In the genomic region with DNA sequence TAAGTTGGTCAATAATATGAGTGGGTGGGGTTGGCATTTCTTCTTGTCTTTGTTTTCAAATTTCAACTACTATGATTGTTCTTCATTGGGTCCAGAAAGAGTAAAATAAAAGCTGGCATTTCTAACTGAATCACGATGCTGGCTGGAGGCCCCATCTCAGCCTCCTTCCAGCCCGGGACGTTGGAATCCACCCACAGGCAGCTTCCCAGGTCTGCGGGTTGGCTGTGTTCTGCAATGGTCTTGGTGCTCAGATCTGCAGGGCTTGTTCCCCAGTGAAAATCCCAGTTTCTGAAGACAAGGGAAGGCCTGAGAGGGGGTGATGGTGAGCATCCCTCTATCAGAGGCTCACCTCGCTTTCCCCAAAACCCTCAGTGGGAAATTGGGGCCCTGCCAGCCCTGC, we compare ENCODE assay signal across 18 cellular contexts. TPM values are rescaled to one million over a fixed set of nuclear protein-coding genes. Genes with fewer than 3 reads are reported as not detected.
DNase-seq lines count a peak whose midpoint lies in the region; ATAC-seq and TF ChIP-seq lines count a peak whose summit lies in the region.
"Had no signal": no experiment of that assay in that cellular context is flagged by ENCODE, and none has a peak within 500 bp of the region (broad histone marks: within the 10 kb centered on the region; RNA-seq: fewer than 3 reads in every experiment).

No MANE protein-coding gene starts in this region.

- peaks cover 21% of the 10 kb centered on the region in 2 donors for H3K36me3 ChIP-seq in ascending aorta
- H3K36me3 ChIP-seq: HAP-1 had no signal

- no peak overlapping the region for H3K4me3 ChIP-seq in AG10803 (ENCODE audit: low read length)
- H3K4me3 ChIP-seq in ascending aorta, result no peak overlapping the region
- H3K4me3 ChIP-seq: HAP-1 had no signal

- intact Hi-C loops in ascending aorta (cut with DNase I), result loop anchor here (5.0 kb wide), 1 partner anchor 87 kb away; no protein-coding TSS in a partner anchor
- intact Hi-C loops in Right ventricle myocardium inferior (cut with DNase I), result no loop called here
- intact Hi-C loops in natural killer cell (cut with micrococcal nuclease), result no loop called here

- no peak for TF ChIP-seq CTCF in AG10803 (conservative IDR thresholded peaks at IDR 0.05; ENCODE audit: low read length)
- TF ChIP-seq CTCF in ascending aorta (IDR thresholded peaks at IDR 0.05), result no peak
- TF ChIP-seq CTCF in natural killer cell (IDR thresholded peaks at IDR 0.05), result no peak

- no peaks in the 10 kb centered on the region for H3K9me3 Mint-ChIP-seq in natural killer cell

- no peak overlapping the region for H3K27ac Mint-ChIP-seq in natural killer cell

- H3K27ac ChIP-seq in ascending aorta, result peak overlapping the region; percentile 97 to 99
- H3K27ac ChIP-seq: C4-2B had no signal

- H3K9me3 ChIP-seq in ascending aorta, result no peaks in the 10 kb centered on the region
- H3K9me3 ChIP-seq: HAP-1 had no signal

- no peaks in the 10 kb centered on the region for H3K27me3 ChIP-seq in ascending aorta

- H3K4me1 Mint-ChIP-seq in natural killer cell, result no peaks in the 10 kb centered on the region

- H3K4me3 Mint-ChIP-seq in natural killer cell, result no peak overlapping the region

- no peaks in the 10 kb centered on the region for H3K36me3 Mint-ChIP-seq in natural killer cell

- peaks cover 28 to 73% of the 10 kb centered on the region in 2 donors for H3K4me1 ChIP-seq in ascending aorta
- H3K4me1 ChIP-seq: HAP-1 had no signal

- ATAC-seq in left lobe of liver (no peak), Right ventricle myocardium inferior (no peak), natural killer cell (no peak)
- ATAC-seq: SK-N-SH treated with all-trans-retinoic acid at 6 μM for 48 hours had no signal

- DNase-seq in AG10803 (ENCODE audit: low read depth), result peak; percentile 53
- peak in 1 of 2 donors; percentile 77 for DNase-seq in ascending aorta (ENCODE audit: low spot score in 2 of 2)
- DNase-seq in globus pallidus (ENCODE audit: low spot score), result peak; percentile 29
- peak; percentile 56 for DNase-seq in stromal cell of bone marrow (ENCODE audit: low read depth)
- DNase-seq in NCI-H345 (lab: John Stamatoyannopoulos, UW), result no peak
- no peak for DNase-seq in left lobe of liver (ENCODE audit: low spot score)
- no peak for DNase-seq in Right ventricle myocardium inferior (ENCODE audit: missing footprints)
- no peak for DNase-seq in natural killer cell
- DNase-seq: AML-193, DMS79, NCI-H1092 treated with DMSO at 0.1 percent for 48 hours, NCI-H2081 treated with DMSO at 0.1 percent for 48 hours, SIG-M5 had no signal

- H3K27me3 Mint-ChIP-seq in natural killer cell (ENCODE audit: low read depth in 2 of 2), result peaks cover 13 to 14% of the 10 kb centered on the region in 2 donors

RNA-seq across cellular contexts. Expression of a gene that starts 54.7 kb away (rescaled TPM):
- total RNA-seq in ascending aorta, result not detected
- 8.1 TPM for total RNA-seq in left lobe of liver
- 1.4 TPM for total RNA-seq in Right ventricle myocardium inferior
- total RNA-seq in natural killer cell, result not detected
- total RNA-seq: LHCN-M2, RPMI7951 had no signal

Comparison
In these comparisons a context has a peak if more than half of its experiments do, and no peak if none do; other contexts are left out.
1. DNase-seq: peak in AG10803 (single experiment), globus pallidus (single experiment) and stromal cell of bone marrow (single experiment); none in NCI-H345 (single experiment), left lobe of liver (single experiment), Right ventricle myocardium inferior (single experiment) and natural killer cell (single experiment).